ENCODE assay signal across 10 cellular contexts in genomic region chr3:26621891-26622633, GRCh38. TPM values are rescaled to one million over a fixed set of nuclear protein-coding genes. Genes with fewer than 3 reads are reported as not detected.
DNase-seq lines count a peak whose midpoint lies in the region; ATAC-seq and TF ChIP-seq lines count a peak whose summit lies in the region.
"Had no signal": no experiment of that assay in that cellular context is flagged by ENCODE, and none has a peak within 500 bp of the region (broad histone marks: within the 10 kb centered on the region; RNA-seq: fewer than 3 reads in every experiment).

No MANE protein-coding gene starts in this region.

- peak overlapping the region; percentile 62 for H3K4me3 ChIP-seq in left ventricle myocardium inferior
- H3K4me3 ChIP-seq in hepatocyte = peak overlapping the region; percentile 30
- H3K4me3 ChIP-seq in neuron (ENCODE audit: low read length) = peak overlapping the region; percentile 39
- peak overlapping the region; percentile 69 for H3K4me3 ChIP-seq in urinary bladder (ENCODE audit: low read depth, low read length)

- H3K27me3 Mint-ChIP-seq in T-helper 17 cell = peaks cover 48% of the 10 kb centered on the region

- H3K79me2 ChIP-seq in hepatocyte = no peaks in the 10 kb centered on the region

- no peak overlapping the region for H3K4me3 Mint-ChIP-seq in T-helper 17 cell
- H3K4me3 Mint-ChIP-seq: activated T-helper 1 cell treated with anti-CD3 and anti-CD28 coated beads, Interleukin-12 subunit alpha, Interleukin-12 subunit beta, Interleukin-2, Interleukin-4 antibody, amounts not matched to agents 30 ng/mL and 10 ng/mL and 1 ng/mL, durations not matched to agents 14 hours and 24 hours and 36 hours had no signal

- no peaks in the 10 kb centered on the region for H3K36me3 ChIP-seq in left ventricle myocardium inferior
- H3K36me3 ChIP-seq in hepatocyte (replicated peaks; ENCODE audit: insufficient read depth, low read depth) = no peaks in the 10 kb centered on the region
- no peaks in the 10 kb centered on the region for H3K36me3 ChIP-seq in neuron (ENCODE audit: insufficient read depth, low read length)
- H3K36me3 ChIP-seq in urinary bladder (ENCODE audit: insufficient read depth) = no peaks in the 10 kb centered on the region

- peaks cover 6% of the 10 kb centered on the region for H3K4me1 Mint-ChIP-seq in T-helper 17 cell

- H4K20me1 ChIP-seq in hepatocyte (ENCODE audit: insufficient read depth, poor library complexity, severe bottlenecking) = no peaks in the 10 kb centered on the region

- no peaks in the 10 kb centered on the region for H3K9me3 ChIP-seq in left ventricle myocardium inferior (replicated peaks)
- H3K9me3 ChIP-seq in hepatocyte (ENCODE audit: low read depth) = no peaks in the 10 kb centered on the region
- no peaks in the 10 kb centered on the region for H3K9me3 ChIP-seq in neuron (ENCODE audit: low read length)
- H3K9me3 ChIP-seq in T-helper 17 cell (ENCODE audit: control insufficient read depth, low read length, poor library complexity, severe bottlenecking) = no peaks in the 10 kb centered on the region

- intact Hi-C loops in left ventricle myocardium inferior (cut with micrococcal nuclease) = no loop called here
- intact Hi-C loops in Right ventricle myocardium inferior (cut with DNase I) = no loop called here

- peaks cover 21% of the 10 kb centered on the region for H3K4me1 ChIP-seq in left ventricle myocardium inferior
- peaks cover 7% of the 10 kb centered on the region for H3K4me1 ChIP-seq in hepatocyte (ENCODE audit: insufficient read depth)
- peaks cover 12% of the 10 kb centered on the region for H3K4me1 ChIP-seq in neuron (ENCODE audit: insufficient read depth, low read length)
- H3K4me1 ChIP-seq in urinary bladder (ENCODE audit: insufficient read depth) = no peaks in the 10 kb centered on the region

- peak overlapping the region; percentile 65 for H2AFZ ChIP-seq in hepatocyte
- H2AFZ ChIP-seq in neuron (ENCODE audit: low read depth, low read length) = peak overlapping the region; percentile 50

- no peak overlapping the region for H3K27ac ChIP-seq in left ventricle myocardium inferior (replicated peaks)
- peak overlapping the region; percentile 2 for H3K27ac ChIP-seq in hepatocyte
- no peak overlapping the region for H3K27ac ChIP-seq in urinary bladder (ENCODE audit: low read depth)

- no peak for DNase-seq in left ventricle myocardium inferior
- no peak for DNase-seq in Right ventricle myocardium inferior (ENCODE audit: missing footprints)
- peak; percentile 7 for DNase-seq in hepatocyte (ENCODE audit: low spot score)
- no peak for DNase-seq in T-helper 17 cell

- no peaks in the 10 kb centered on the region for H3K9me2 ChIP-seq in hepatocyte (replicated peaks; ENCODE audit: insufficient read depth)

- H3K36me3 Mint-ChIP-seq in T-helper 17 cell (ENCODE audit: low read depth) = no peaks in the 10 kb centered on the region

- peak overlapping the region; percentile 92 for H3K4me2 ChIP-seq in hepatocyte

- TF ChIP-seq CTCF in left ventricle myocardium inferior (IDR thresholded peaks at IDR 0.05; ENCODE audit: borderline replicate concordance) = no peak
- no peak for TF ChIP-seq CTCF in hepatocyte (IDR thresholded peaks at IDR 0.05; ENCODE audit: poor library complexity)

- 9% methylated on average over 27 of the region's 27 CpGs for WGBS in hepatocyte (ENCODE audit: low lambda C conversion rate, missing lambda C conversion rate)
- WGBS in urinary bladder = 12% methylated on average over 27 of the region's 27 CpGs

- ATAC-seq in Right ventricle myocardium inferior (no peak), HG02870 (IDR thresholded peaks at IDR 0.05; ENCODE audit: unreplicated experiment) (no peak), T-helper 17 cell (no peak), GM21825 (IDR thresholded peaks at IDR 0.05; ENCODE audit: unreplicated experiment) (no peak)

- no peak overlapping the region for H3K27ac Mint-ChIP-seq in T-helper 17 cell
- H3K27ac Mint-ChIP-seq: activated T-helper 1 cell treated with anti-CD3 and anti-CD28 coated beads, Interleukin-12 subunit alpha, Interleukin-12 subunit beta, Interleukin-2, Interleukin-4 antibody, amounts not matched to agents 30 ng/mL and 10 ng/mL and 1 ng/mL, durations not matched to agents 14 hours and 24 hours and 36 hours had no signal

- peaks cover 86% of the 10 kb centered on the region for H3K27me3 ChIP-seq in left ventricle myocardium inferior (ENCODE audit: low read depth)
- peaks cover 54% of the 10 kb centered on the region for H3K27me3 ChIP-seq in hepatocyte
- peaks cover 54% of the 10 kb centered on the region for H3K27me3 ChIP-seq in neuron (ENCODE audit: insufficient read depth, low read length)

RNA-seq across cellular contexts. Expression of gene LRRC3B, which starts 0.5 kb away (rescaled TPM):
- 0.55 TPM for total RNA-seq in left ventricle myocardium inferior
- total RNA-seq in Right ventricle myocardium inferior = 0.38 TPM
- total RNA-seq in hepatocyte = 2.7 and 5.9 TPM in 2 replicates
- polyA plus RNA-seq in hepatocyte = 1.2 and 1.7 TPM in 2 replicates
- 7.1 TPM for total RNA-seq in urinary bladder
- 5.8 TPM for polyA plus RNA-seq in urinary bladder
- not detected for total RNA-seq in T-helper 17 cell
- total RNA-seq: activated T-helper 1 cell treated with anti-CD3 and anti-CD28 coated beads, Interleukin-12 subunit alpha, Interleukin-12 subunit beta, Interleukin-2, Interleukin-4 antibody, amounts not matched to agents 30 ng/mL and 10 ng/mL and 1 ng/mL, durations not matched to agents 14 hours and 24 hours and 36 hours; Daoy had no signal
